Comparison of ENCODE assay signal across 8 cellular contexts in the genomic region with DNA sequence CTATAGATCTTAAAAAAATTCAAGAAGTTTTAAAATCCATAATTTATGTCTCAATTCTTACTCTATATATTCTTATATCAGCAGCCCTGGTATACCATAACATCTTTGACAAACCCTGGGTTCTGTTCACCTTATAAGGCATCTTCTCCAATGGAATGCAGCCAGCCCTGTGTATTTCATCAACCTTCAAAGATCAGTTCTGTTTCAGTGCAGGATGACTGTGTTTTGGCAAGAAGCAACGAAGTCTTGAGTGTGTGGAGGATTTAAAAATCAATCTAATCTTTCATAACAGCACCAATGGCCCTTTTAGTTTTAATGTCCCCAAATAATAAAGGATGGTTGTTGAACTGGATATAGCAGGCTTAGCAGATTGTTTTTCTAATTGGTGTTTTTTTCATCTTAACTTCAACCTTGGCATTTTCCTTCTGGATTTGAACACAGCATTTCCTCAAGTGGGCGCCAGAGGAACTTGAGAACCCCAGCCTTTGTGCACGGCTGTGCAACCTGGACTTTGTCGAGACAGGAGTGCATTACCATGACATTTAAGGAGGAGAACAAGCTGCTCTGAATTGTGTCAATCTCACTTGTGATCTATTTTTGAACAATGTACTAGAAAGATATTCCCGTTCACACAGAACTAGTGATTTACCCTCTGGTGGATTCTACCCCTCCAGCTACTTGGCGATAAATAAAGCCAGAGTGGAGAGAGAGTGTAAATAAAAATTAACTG.
DNase-seq lines count a peak whose midpoint lies in the region; ATAC-seq and TF ChIP-seq lines count a peak whose summit lies in the region.

No MANE protein-coding gene starts in this region.

- TF ChIP-seq CTCF in brain microvascular endothelial cell (IDR thresholded peaks at IDR 0.05; ENCODE audit: low read depth, low read length, missing control alignments), result peak; percentile 80

- no peaks in the 10 kb centered on the region for H3K27me3 ChIP-seq in brain microvascular endothelial cell (replicated peaks)

- no peaks in the 10 kb centered on the region for H3K36me3 Mint-ChIP-seq in activated T-cell treated with anti-CD3 and anti-CD28 coated beads, Interleukin-2, amount 50 U/mL, for 72 hours (ENCODE audit: insufficient read depth in 2 of 2)

- no peak overlapping the region for H3K4me3 ChIP-seq in brain microvascular endothelial cell (ENCODE audit: low read depth, low read length)

- peaks cover 37% of the 10 kb centered on the region for H3K27me3 Mint-ChIP-seq in activated T-cell treated with anti-CD3 and anti-CD28 coated beads, Interleukin-2, amount 50 U/mL, for 72 hours (ENCODE audit: low read depth)

- H3K4me1 Mint-ChIP-seq in activated T-cell treated with anti-CD3 and anti-CD28 coated beads, Interleukin-2, amount 50 U/mL, for 72 hours (ENCODE audit: low read depth), result peaks cover 15% of the 10 kb centered on the region

- no peak overlapping the region for H3K27ac ChIP-seq in brain microvascular endothelial cell

- H3K9me3 Mint-ChIP-seq in activated T-cell treated with anti-CD3 and anti-CD28 coated beads, Interleukin-2, amount 50 U/mL, for 72 hours, result no peaks in the 10 kb centered on the region

- ATAC-seq in left lobe of liver, result peak; percentile 59
- no peak for ATAC-seq in activated T-cell treated with anti-CD3 and anti-CD28 coated beads, Interleukin-2, amount 50 U/mL, for 72 hours (replicated peaks in 1 of 2)
- ATAC-seq in HG03354 (IDR thresholded peaks at IDR 0.05; ENCODE audit: poor library complexity, severe bottlenecking, unreplicated experiment), result no peak

- DNase-seq in COLO668 (lab: John Stamatoyannopoulos, UW; ENCODE audit: unreplicated experiment) (peak; percentile 17), KBM-7 (peak; percentile 35), brain microvascular endothelial cell (peak; percentile 53), left lobe of liver (ENCODE audit: low spot score) (no peak), retina (no peak), GM19240 (ENCODE audit: insufficient read length, low spot score) (no peak)
- DNase-seq in activated T-cell treated with anti-CD3 and anti-CD28 coated beads, Interleukin-2, amount 50 U/mL, for 72 hours, result no peak

- H3K36me3 ChIP-seq in brain microvascular endothelial cell (replicated peaks), result no peaks in the 10 kb centered on the region

- no peak overlapping the region for H3K27ac Mint-ChIP-seq in activated T-cell treated with anti-CD3 and anti-CD28 coated beads, Interleukin-2, amount 50 U/mL, for 72 hours

- in situ Hi-C loops in KBM-7 (cut with MboI; ENCODE audit: low pct_unique_long_range_greater_than_20kb, low sequenced_read_pairs), result no loop called here
- in situ Hi-C loops in brain microvascular endothelial cell (cut with HindIII; ENCODE audit: low pct_ligation_motif_present, low sequenced_read_pairs), result no loop called here

- no peak overlapping the region for H3K4me3 Mint-ChIP-seq in activated T-cell treated with anti-CD3 and anti-CD28 coated beads, Interleukin-2, amount 50 U/mL, for 72 hours

Comparison
In these comparisons a context has a peak if more than half of its experiments do, and no peak if none do; other contexts are left out.
1. DNase-seq: peak in COLO668 (single experiment), KBM-7 (single experiment) and brain microvascular endothelial cell (single experiment); none in left lobe of liver (single experiment), retina (single experiment), activated T-cell treated with anti-CD3 and anti-CD28 coated beads, Interleukin-2, amount 50 U/mL, for 72 hours (0 of 2) and GM19240 (single experiment).